8 cellular contexts compared by ENCODE assay signal in genomic region chr12:26318661-26319068, GRCh38.
DNase-seq lines count a peak whose midpoint lies in the region; ATAC-seq and TF ChIP-seq lines count a peak whose summit lies in the region.

No MANE protein-coding gene starts in this region.

- H3K27me3 Mint-ChIP-seq in stimulated activated memory B cell treated with anti-CD40 and anti-IgM and Interleukin-4, amounts not matched to agents 10 μg/mL and 1 μg/mL and 100 μg/mL, for 72 hours: no peaks in the 10 kb centered on the region
- peaks cover 11 to 12% of the 10 kb centered on the region in 2 donors for H3K27me3 Mint-ChIP-seq in CD4-positive, alpha-beta memory T cell

- no peaks in the 10 kb centered on the region for H3K27me3 ChIP-seq in PC-9 (ENCODE audit: insufficient read depth, low read depth)
- H3K27me3 ChIP-seq in foreskin keratinocyte: no peaks in the 10 kb centered on the region
- no peaks in the 10 kb centered on the region for H3K27me3 ChIP-seq in CD4-positive, alpha-beta memory T cell (ENCODE audit: insufficient read depth, low read length)

- H3K9me2 ChIP-seq in PC-9 (ENCODE audit: insufficient read depth): no peaks in the 10 kb centered on the region

- no peak for TF ChIP-seq CTCF in PC-9 (conservative IDR thresholded peaks at IDR 0.05)
- TF ChIP-seq CTCF in foreskin keratinocyte (conservative IDR thresholded peaks at IDR 0.05): no peak

- peaks cover 28% of the 10 kb centered on the region for H3K4me1 Mint-ChIP-seq in stimulated activated memory B cell treated with anti-CD40 and anti-IgM and Interleukin-4, amounts not matched to agents 10 μg/mL and 1 μg/mL and 100 μg/mL, for 72 hours
- no peaks in the 10 kb centered on the region for H3K4me1 Mint-ChIP-seq in CD4-positive, alpha-beta memory T cell

- peaks cover 5% of the 10 kb centered on the region for H3K9me3 Mint-ChIP-seq in stimulated activated memory B cell treated with anti-CD40 and anti-IgM and Interleukin-4, amounts not matched to agents 10 μg/mL and 1 μg/mL and 100 μg/mL, for 72 hours
- H3K9me3 Mint-ChIP-seq in CD4-positive, alpha-beta memory T cell: peaks cover 7 to 26% (median 17%) of the 10 kb centered on the region in 8 donors

- DNase-seq in PC-9: peak in 1 of 2 experiments; percentile 59
- DNase-seq in foreskin keratinocyte: peak; percentile 82 to 86
- DNase-seq in NK-92 (lab: John Stamatoyannopoulos, UW; ENCODE audit: unreplicated experiment): no peak
- DNase-seq in NCI-H82 (lab: John Stamatoyannopoulos, UW): no peak
- no peak for DNase-seq in CD4-positive, alpha-beta memory T cell

- H3K36me3 Mint-ChIP-seq in stimulated activated memory B cell treated with anti-CD40 and anti-IgM and Interleukin-4, amounts not matched to agents 10 μg/mL and 1 μg/mL and 100 μg/mL, for 72 hours: peaks cover 21% of the 10 kb centered on the region
- H3K36me3 Mint-ChIP-seq in CD4-positive, alpha-beta memory T cell: peaks cover 3 to 5% of the 10 kb centered on the region in 2 donors

- peak overlapping the region; percentile 16 for H3K27ac ChIP-seq in PC-9
- peak overlapping the region; percentile 92 for H3K27ac ChIP-seq in foreskin keratinocyte
- H3K27ac ChIP-seq in CD4-positive, alpha-beta memory T cell (ENCODE audit: low read depth, low read length): no peak overlapping the region

- POLR2A ChIA-PET in PC-9 (lab: Charles Lee; ENCODE audit: unreplicated experiment): interaction anchor here (0.5 to 1.1 kb wide), 4 partner anchors 19 to 118 kb away, joined by 3 to 10 read pairs (median 4); no protein-coding TSS in a partner anchor
- POLR2A ChIA-PET in CD4-positive, alpha-beta memory T cell (lab: Charles Lee; ENCODE audit: partially characterized antibody): no interaction called here

- H3F3A ChIP-seq in PC-9 (ENCODE audit: insufficient read depth, low read depth): peaks cover 8% of the 10 kb centered on the region; the same call in 1 of the 2 replicates

- intact Hi-C loops in PC-9 (cut with micrococcal nuclease; ENCODE audit: unreplicated experiment): loop anchor here (1.0 to 5.0 kb wide), 2 partner anchors 71 to 192 kb away; no protein-coding TSS in a partner anchor
- intact Hi-C loops in CD4-positive, alpha-beta memory T cell (cut with micrococcal nuclease): no loop called here

- peak overlapping the region; percentile 37; the same call in 1 of the 2 replicates for H3K4me2 ChIP-seq in PC-9

- H3K4me3 Mint-ChIP-seq in stimulated activated memory B cell treated with anti-CD40 and anti-IgM and Interleukin-4, amounts not matched to agents 10 μg/mL and 1 μg/mL and 100 μg/mL, for 72 hours: peak overlapping the region; percentile 34
- H3K4me3 Mint-ChIP-seq in CD4-positive, alpha-beta memory T cell: no peak overlapping the region

- BruUV-seq in PC-9 (replicated peaks; lab: Mats Ljungman, UMichigan): no TSS peak

- H2AFZ ChIP-seq in PC-9: no peak overlapping the region

- ATAC-seq in GM18870 (IDR thresholded peaks at IDR 0.05; ENCODE audit: unreplicated experiment) (peak; percentile 81), HG02642 (IDR thresholded peaks at IDR 0.05; ENCODE audit: poor library complexity, unreplicated experiment) (peak; percentile 98), foreskin keratinocyte (peak; percentile 85)
- peak; percentile 96 for ATAC-seq in stimulated activated memory B cell treated with anti-CD40 and anti-IgM and Interleukin-4, amounts not matched to agents 10 μg/mL and 1 μg/mL and 100 μg/mL, for 72 hours

- H3K9me3 ChIP-seq in PC-9 (ENCODE audit: insufficient read depth, low read depth): peaks cover 15% of the 10 kb centered on the region; the same call in 1 of the 2 replicates
- H3K9me3 ChIP-seq in CD4-positive, alpha-beta memory T cell (ENCODE audit: control insufficient read depth in 1 of 2, low read length in 2 of 2): no peaks in the 10 kb centered on the region

- H3K4me1 ChIP-seq in PC-9 (replicated peaks; ENCODE audit: insufficient read depth) (peaks cover 21% of the 10 kb centered on the region), foreskin keratinocyte (peaks cover 19% of the 10 kb centered on the region)
- H3K4me1 ChIP-seq in CD4-positive, alpha-beta memory T cell (ENCODE audit: insufficient read depth, low read length): no peaks in the 10 kb centered on the region

- H3K36me3 ChIP-seq in PC-9 (ENCODE audit: low read depth): no peaks in the 10 kb centered on the region
- H3K36me3 ChIP-seq in CD4-positive, alpha-beta memory T cell (ENCODE audit: insufficient read depth, low read length): no peaks in the 10 kb centered on the region

- CTCF ChIA-PET in PC-9 (lab: Charles Lee): interaction anchor here (0.9 kb wide), 1 partner anchor 79 kb away, joined by 3 read pairs; no protein-coding TSS in a partner anchor
- CTCF ChIA-PET in CD4-positive, alpha-beta memory T cell (lab: Charles Lee; ENCODE audit: partially characterized antibody): no interaction called here

- H4K20me1 ChIP-seq in PC-9 (ENCODE audit: insufficient read depth): no peaks in the 10 kb centered on the region

- no peaks in the 10 kb centered on the region for H3K79me2 ChIP-seq in PC-9 (ENCODE audit: low read depth)

- H3K4me3 ChIP-seq in PC-9: no peak overlapping the region
- H3K4me3 ChIP-seq in CD4-positive, alpha-beta memory T cell (ENCODE audit: low read length in 2 of 2): no peak overlapping the region

- peak overlapping the region; percentile 65 for H3K27ac Mint-ChIP-seq in stimulated activated memory B cell treated with anti-CD40 and anti-IgM and Interleukin-4, amounts not matched to agents 10 μg/mL and 1 μg/mL and 100 μg/mL, for 72 hours
- no peak overlapping the region for H3K27ac Mint-ChIP-seq in CD4-positive, alpha-beta memory T cell

Comparison
In these comparisons a context has a peak if more than half of its experiments do, and no peak if none do; other contexts are left out.
1. DNase-seq: peak in foreskin keratinocyte (2 of 2); none in NK-92 (single experiment), NCI-H82 (single experiment) and CD4-positive, alpha-beta memory T cell (0 of 5).
2. Peak in every context shown above with its lines, with median percentiles within 50 percentile points of each other: ATAC-seq.